Comparison of ENCODE assay signal across 14 cellular contexts in genomic region chr3:169186596-169186995, GRCh38.
DNase-seq lines count a peak whose midpoint lies in the region; ATAC-seq and TF ChIP-seq lines count a peak whose summit lies in the region.
"Had no signal": no experiment of that assay in that cellular context is flagged by ENCODE, and none has a peak within 500 bp of the region (broad histone marks: within the 10 kb centered on the region; RNA-seq: fewer than 3 reads in every experiment).

No MANE protein-coding gene starts in this region.

- H3K36me3 Mint-ChIP-seq in nephron progenitor cell (ENCODE audit: low read depth) = no peaks in the 10 kb centered on the region
- H3K36me3 Mint-ChIP-seq: CD14-positive monocyte; CD8-positive, alpha-beta T cell had no signal

- no peak overlapping the region for H3K4me3 ChIP-seq in OCI-LY3 (ENCODE audit: low read length)
- no peak overlapping the region for H3K4me3 ChIP-seq in epithelial cell of esophagus (ENCODE audit: low read length)
- H3K4me3 ChIP-seq: A549, HAP-1 had no signal

- no peaks in the 10 kb centered on the region for H3K36me3 ChIP-seq in OCI-LY3 (replicated peaks; ENCODE audit: low read depth, low read length)
- H3K36me3 ChIP-seq: HAP-1 had no signal

- H2AFZ ChIP-seq in OCI-LY3 (ENCODE audit: low read depth, low read length) = no peak overlapping the region

- no peak overlapping the region for H3K27ac ChIP-seq in OCI-LY3 (ENCODE audit: low read length)
- H3K27ac ChIP-seq: A549 had no signal

- no peak overlapping the region for H3K4me3 Mint-ChIP-seq in nephron progenitor cell
- H3K4me3 Mint-ChIP-seq: CD14-positive monocyte; CD8-positive, alpha-beta T cell; HFFc6 had no signal

- no peaks in the 10 kb centered on the region for H3K9me3 Mint-ChIP-seq in nephron progenitor cell
- H3K9me3 Mint-ChIP-seq: CD14-positive monocyte; CD8-positive, alpha-beta T cell; HFFc6 had no signal

- peaks cover 19% of the 10 kb centered on the region for H3K4me1 ChIP-seq in OCI-LY3 (ENCODE audit: low read length)
- H3K4me1 ChIP-seq: A549 had no signal

- DNase-seq in epithelial cell of esophagus (ENCODE audit: low read depth) (peak; percentile 55), kidney tubule cell (ENCODE audit: low spot score) (peak; percentile 63), nephron progenitor cell (no peak), NOMO-1 (lab: John Stamatoyannopoulos, UW; ENCODE audit: unreplicated experiment in 2 of 2) (no peak)
- DNase-seq: CD8-positive, alpha-beta T cell; COR-L47; DND-41; GDM1; HFFc6 had no signal

- peak overlapping the region; percentile 21 for H3K4me2 ChIP-seq in OCI-LY3 (ENCODE audit: low read length)
- H3K4me2 ChIP-seq: A549 had no signal

- no peaks in the 10 kb centered on the region for H4K20me1 ChIP-seq in OCI-LY3 (ENCODE audit: insufficient read depth, low read length)

- ATAC-seq in GM21526 (IDR thresholded peaks at IDR 0.05; ENCODE audit: low FRiP score, unreplicated experiment) = no peak
- ATAC-seq: A549; CD8-positive, alpha-beta T cell had no signal

- no peak for TF ChIP-seq CTCF in OCI-LY3 (IDR thresholded peaks at IDR 0.05; ENCODE audit: low read depth, low read length)
- TF ChIP-seq CTCF in epithelial cell of esophagus (IDR thresholded peaks at IDR 0.05; ENCODE audit: insufficient read depth, low read depth, low read length, missing control alignments) = no peak
- no peak for TF ChIP-seq CTCF in nephron progenitor cell (IDR thresholded peaks at IDR 0.05)

- peaks cover 4% of the 10 kb centered on the region for H3K4me1 Mint-ChIP-seq in nephron progenitor cell
- H3K4me1 Mint-ChIP-seq: CD14-positive monocyte had no signal

- no peaks in the 10 kb centered on the region for H3K79me2 ChIP-seq in OCI-LY3 (ENCODE audit: low read length)

- H3K9me3 ChIP-seq in OCI-LY3 (ENCODE audit: insufficient read depth, low read length) = no peaks in the 10 kb centered on the region
- H3K9me3 ChIP-seq: A549, HAP-1 had no signal

- H3K9ac ChIP-seq in OCI-LY3 (ENCODE audit: low read length) = no peak overlapping the region

- H3K27me3 Mint-ChIP-seq in nephron progenitor cell (ENCODE audit: low read depth, poor library complexity) = peaks cover 49% of the 10 kb centered on the region

- peaks cover 63% of the 10 kb centered on the region for H3K27me3 ChIP-seq in OCI-LY3 (ENCODE audit: low read depth, low read length)

- no peak overlapping the region for H3K27ac Mint-ChIP-seq in nephron progenitor cell
- H3K27ac Mint-ChIP-seq: CD14-positive monocyte; CD8-positive, alpha-beta T cell; HFFc6 had no signal

Comparison
In these comparisons a context has a peak if more than half of its experiments do, and no peak if none do; other contexts are left out.
1. DNase-seq: peak in epithelial cell of esophagus (single experiment) and kidney tubule cell (single experiment); none in nephron progenitor cell (single experiment) and NOMO-1 (0 of 2).